Comparison of ENCODE assay signal across 1 cellular context in genomic region chr7:28954446-28954845, GRCh38.
TF ChIP-seq lines count a peak whose summit lies in the region.

No MANE protein-coding gene starts in this region.

TF ChIP-seq in GM23338, 12 proteins besides CTCF, POLR2A, EP300 and RAD21 (continued from another document):
- TF ChIP-seq REST (IDR thresholded peaks at IDR 0.05; ENCODE audit: unreplicated experiment) (no peak), ZNF331 (CRISPR knock-in tag; IDR thresholded peaks at IDR 0.05; ENCODE audit: low read depth) (no peak), POLR2AphosphoS5 (IDR thresholded peaks at IDR 0.05; ENCODE audit: low read depth) (no peak), ZNF114 (CRISPR knock-in tag; IDR thresholded peaks at IDR 0.05) (no peak), NANOG (IDR thresholded peaks at IDR 0.05; ENCODE audit: borderline replicate concordance) (no peak), ZNF462 (CRISPR knock-in tag; IDR thresholded peaks at IDR 0.05) (no peak), EZH2phosphoT487 (IDR thresholded peaks at IDR 0.05; ENCODE audit: unreplicated experiment) (no peak)
